8 cellular contexts compared by ENCODE assay signal in genomic region chr3:120348065-120348980, GRCh38. TPM values are rescaled to one million over a fixed set of nuclear protein-coding genes. Genes with fewer than 3 reads are reported as not detected.
DNase-seq lines count a peak whose midpoint lies in the region; ATAC-seq and TF ChIP-seq lines count a peak whose summit lies in the region.

No MANE protein-coding gene starts in this region.

- H3K27me3 ChIP-seq in PC-9 (ENCODE audit: insufficient read depth, low read depth): no peaks in the 10 kb centered on the region

- TSS peak; percentile 33 for BruUV-seq in PC-9 (replicated peaks; lab: Mats Ljungman, UMichigan)

- H3K79me2 ChIP-seq in PC-9 (ENCODE audit: low read depth): peaks cover 59% of the 10 kb centered on the region

- CTCF ChIA-PET in PC-9 (lab: Charles Lee): interaction anchor here (0.7 kb wide), 1 partner anchor 204 kb away, joined by 4 read pairs; no protein-coding TSS in a partner anchor

- POLR2A ChIA-PET in PC-9 (lab: Charles Lee; ENCODE audit: unreplicated experiment): interaction anchor here (0.6 to 0.7 kb wide), 5 partner anchors 125 to 738 kb away, joined by 3 to 8 read pairs (median 7); no protein-coding TSS in a partner anchor

- peak overlapping the region; percentile 82 for H3K4me3 ChIP-seq in PC-9
- H3K4me3 ChIP-seq in retinal pigment epithelial cell (ENCODE audit: low read length): peak overlapping the region; percentile 79

- H3F3A ChIP-seq in PC-9 (ENCODE audit: insufficient read depth, low read depth): peaks cover 9% of the 10 kb centered on the region

- no peaks in the 10 kb centered on the region for H3K9me2 ChIP-seq in PC-9 (ENCODE audit: insufficient read depth)

- H3K4me2 ChIP-seq in PC-9: peak overlapping the region; percentile 93

- peak; percentile 51 for ATAC-seq in HG03571 (IDR thresholded peaks at IDR 0.05; ENCODE audit: unreplicated experiment)

- no peaks in the 10 kb centered on the region for H3K9me3 ChIP-seq in PC-9 (ENCODE audit: insufficient read depth, low read depth)

- no peak for TF ChIP-seq CTCF in GM20000 (IDR thresholded peaks at IDR 0.05; ENCODE audit: extremely low read depth, missing control alignments)
- no peak for TF ChIP-seq CTCF in PC-9 (conservative IDR thresholded peaks at IDR 0.05)
- no peak for TF ChIP-seq CTCF in retinal pigment epithelial cell (conservative IDR thresholded peaks at IDR 0.05; ENCODE audit: low read depth, low read length)

- peaks cover 2% of the 10 kb centered on the region for H4K20me1 ChIP-seq in PC-9 (ENCODE audit: insufficient read depth)

- intact Hi-C loops in PC-9 (cut with micrococcal nuclease; ENCODE audit: unreplicated experiment): no loop called here

- H2AFZ ChIP-seq in PC-9: peak overlapping the region; percentile 95

- H3K27ac ChIP-seq in PC-9: peak overlapping the region; percentile 60

- H3K36me3 ChIP-seq in PC-9 (ENCODE audit: low read depth): no peaks in the 10 kb centered on the region; the same call in 1 of the 2 replicates

- peak; percentile 29 for DNase-seq in DMS79 treated with DMSO at 0.1 percent for 48 hours (lab: John Stamatoyannopoulos, UW)
- DNase-seq in GM20000 (ENCODE audit: low spot score): peak; percentile 32
- no peak for DNase-seq in PC-9
- DNase-seq in activated gamma-delta T cell treated with anti-CD3 and anti-CD28 coated beads, Interleukin-2, amount 50 U/mL, for 16 hours (ENCODE audit: low read depth): peak; percentile 38
- DNase-seq in germinal center (ENCODE audit: low spot score): peak; percentile 76
- DNase-seq in retinal pigment epithelial cell (ENCODE audit: low read depth): no peak
- no peak for DNase-seq in putamen (ENCODE audit: low spot score)

- peaks cover 25% of the 10 kb centered on the region for H3K4me1 ChIP-seq in PC-9 (replicated peaks; ENCODE audit: insufficient read depth)

RNA-seq across cellular contexts. Expression of gene LRRC58, which starts 0.8 kb away (rescaled TPM):
- total RNA-seq in PC-9 (2021): 22.2 and 28.9 TPM in 2 replicates

Comparison
In these comparisons a context has a peak if more than half of its experiments do, and no peak if none do; other contexts are left out.
1. DNase-seq: peak in DMS79 treated with DMSO at 0.1 percent for 48 hours (single experiment), GM20000 (single experiment), activated gamma-delta T cell treated with anti-CD3 and anti-CD28 coated beads, Interleukin-2, amount 50 U/mL, for 16 hours (single experiment) and germinal center (single experiment); none in PC-9 (0 of 2), retinal pigment epithelial cell (single experiment) and putamen (single experiment).